In genomic region chr20:3238616-3239025, GRCh38 we compare ENCODE assay signal across 8 cellular contexts. TPM values are rescaled to one million over a fixed set of nuclear protein-coding genes. Genes with fewer than 3 reads are reported as not detected.
DNase-seq lines count a peak whose midpoint lies in the region; ATAC-seq and TF ChIP-seq lines count a peak whose summit lies in the region.

No MANE protein-coding gene starts in this region.

- peak overlapping the region; percentile 81 for H3K4me3 Mint-ChIP-seq in T-helper 1 cell treated with Interleukin-12 subunit alpha and Interleukin-12 subunit beta and Interleukin-4 antibody, amounts not matched to agents 30 μg/mL and 1 μg/mL, for 36 hours

- intact Hi-C loops in lower lobe of right lung (cut with DNase I) = no loop called here

- DNase-seq in EH (ENCODE audit: low read depth) (peak; percentile 44), lower lobe of right lung (no peak)
- DNase-seq in central memory CD4-positive, alpha-beta T cell = peak; percentile 43
- peak; percentile 61 for DNase-seq in stimulated activated naive CD8-positive, alpha-beta T cell treated with anti-CD3 and anti-CD28 coated beads, Interleukin-15, Interleukin-2, amounts not matched to agents 100 U/mL and 50 U/mL, for 24 hours

- peak overlapping the region; percentile 73 for H3K4me3 ChIP-seq in lower lobe of right lung

- H3K27me3 ChIP-seq in lower lobe of right lung (ENCODE audit: low read depth) = peaks cover 47% of the 10 kb centered on the region

- ATAC-seq in HG02759 (IDR thresholded peaks at IDR 0.05; ENCODE audit: unreplicated experiment) (peak; percentile 30), lower lobe of right lung (peak; percentile 40 to 52), HG02678 (IDR thresholded peaks at IDR 0.05; ENCODE audit: unreplicated experiment) (no peak), GM18519 (IDR thresholded peaks at IDR 0.05; ENCODE audit: low FRiP score, unreplicated experiment) (no peak)
- ATAC-seq in stimulated activated naive CD8-positive, alpha-beta T cell treated with anti-CD3 and anti-CD28 coated beads, Interleukin-15, Interleukin-2, amounts not matched to agents 100 U/mL and 50 U/mL, for 24 hours = peak; percentile 60

- no peaks in the 10 kb centered on the region for H3K9me3 Mint-ChIP-seq in T-helper 1 cell treated with Interleukin-12 subunit alpha and Interleukin-12 subunit beta and Interleukin-4 antibody, amounts not matched to agents 30 μg/mL and 1 μg/mL, for 36 hours

- H3K36me3 ChIP-seq in lower lobe of right lung = no peaks in the 10 kb centered on the region

- peaks cover 15% of the 10 kb centered on the region for H3K4me1 ChIP-seq in lower lobe of right lung

- H3K9me3 ChIP-seq in lower lobe of right lung = no peaks in the 10 kb centered on the region

- H3K27ac ChIP-seq in lower lobe of right lung = no peak overlapping the region

- peaks cover 10% of the 10 kb centered on the region for H3K4me1 Mint-ChIP-seq in T-helper 1 cell treated with Interleukin-12 subunit alpha and Interleukin-12 subunit beta and Interleukin-4 antibody, amounts not matched to agents 30 μg/mL and 1 μg/mL, for 36 hours (ENCODE audit: low read depth)

- no peak overlapping the region for H3K27ac Mint-ChIP-seq in T-helper 1 cell treated with Interleukin-12 subunit alpha and Interleukin-12 subunit beta and Interleukin-4 antibody, amounts not matched to agents 30 μg/mL and 1 μg/mL, for 36 hours

- H3K36me3 Mint-ChIP-seq in T-helper 1 cell treated with Interleukin-12 subunit alpha and Interleukin-12 subunit beta and Interleukin-4 antibody, amounts not matched to agents 30 μg/mL and 1 μg/mL, for 36 hours (ENCODE audit: low read depth) = peaks cover 3% of the 10 kb centered on the region

- peaks cover 64% of the 10 kb centered on the region for H3K27me3 Mint-ChIP-seq in T-helper 1 cell treated with Interleukin-12 subunit alpha and Interleukin-12 subunit beta and Interleukin-4 antibody, amounts not matched to agents 30 μg/mL and 1 μg/mL, for 36 hours (ENCODE audit: low read depth)

- no peak for TF ChIP-seq CTCF in lower lobe of right lung (IDR thresholded peaks at IDR 0.05)

RNA-seq across cellular contexts. Expression of gene SLC4A11, which starts 0.4 kb away (rescaled TPM):
- 5.0 TPM for total RNA-seq in lower lobe of right lung

RNA-seq across cellular contexts. Expression of gene ITPA, which starts 29.3 kb away (rescaled TPM):
- 40.9 TPM for total RNA-seq in lower lobe of right lung

RNA-seq across cellular contexts. Expression of gene DDRGK1, which starts 34.1 kb away (rescaled TPM):
- total RNA-seq in lower lobe of right lung = 89.8 TPM

Comparison
In these comparisons a context has a peak if more than half of its experiments do, and no peak if none do; other contexts are left out.
1. ATAC-seq: peak in HG02759 (single experiment), lower lobe of right lung (2 of 2) and stimulated activated naive CD8-positive, alpha-beta T cell treated with anti-CD3 and anti-CD28 coated beads, Interleukin-15, Interleukin-2, amounts not matched to agents 100 U/mL and 50 U/mL, for 24 hours (single experiment); none in HG02678 (single experiment) and GM18519 (single experiment).